In the genomic region with DNA sequence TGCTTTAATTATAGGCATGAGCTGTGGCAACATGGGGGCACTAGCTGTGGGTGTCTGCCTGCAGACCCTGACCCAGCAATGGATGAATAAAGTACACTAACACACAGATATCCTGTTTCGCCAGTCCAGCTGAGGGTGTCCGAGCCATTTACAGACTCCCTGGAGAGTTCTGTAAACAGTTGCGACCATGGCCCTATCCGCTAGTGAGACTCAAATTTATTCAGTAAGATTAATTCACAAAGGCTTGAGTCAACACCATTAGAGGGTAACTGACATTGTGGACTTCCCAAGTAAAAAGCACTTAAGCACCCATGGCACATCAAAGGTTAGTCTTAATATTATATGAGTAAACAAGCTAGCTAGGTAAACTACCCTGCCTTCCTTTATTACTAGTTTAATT, we compare ENCODE assay signal across 21 cellular contexts.
DNase-seq lines count a peak whose midpoint lies in the region; ATAC-seq, FAIRE-seq and TF ChIP-seq lines count a peak whose summit lies in the region.
"Had no signal": no experiment of that assay in that cellular context is flagged by ENCODE, and none has a peak within 500 bp of the region (broad histone marks: within the 10 kb centered on the region; RNA-seq: fewer than 3 reads in every experiment).

No MANE protein-coding gene starts in this region.

- H3K36me3 Mint-ChIP-seq in stimulated activated naive CD8-positive, alpha-beta T cell treated with anti-CD3 and anti-CD28 coated beads, Interleukin-15, Interleukin-2, amounts not matched to agents 100 ng/mL and 50 ng/mL, for 24 hours (ENCODE audit: low read depth): peaks cover 83% of the 10 kb centered on the region

- no peak overlapping the region for H3K4me3 Mint-ChIP-seq in stimulated activated naive CD8-positive, alpha-beta T cell treated with anti-CD3 and anti-CD28 coated beads, Interleukin-15, Interleukin-2, amounts not matched to agents 100 ng/mL and 50 ng/mL, for 24 hours
- no peak overlapping the region for H3K4me3 Mint-ChIP-seq in stimulated activated naive CD8-positive, alpha-beta T cell treated with anti-CD3 and anti-CD28 coated beads, Interleukin-15, amount 100 ng/mL, for 72 hours
- H3K4me3 Mint-ChIP-seq: activated CD8-positive, alpha-beta T cell treated with anti-CD3 and anti-CD28 coated beads, Interleukin-2, amount 10 ng/mL, durations not matched to agents 7 days and 5 days; activated naive CD8-positive, alpha-beta T cell; activated T-cell treated with anti-CD3 and anti-CD28 coated beads, Interleukin-2, amount 50 U/mL, for 4 hours; brain; CD4-positive, CD25-positive, alpha-beta regulatory T cell; WTC11 had no signal

- H3K9me2 ChIP-seq in SK-N-SH: no peaks in the 10 kb centered on the region

- no peak for DNase-seq in stimulated activated naive CD8-positive, alpha-beta T cell treated with anti-CD3 and anti-CD28 coated beads, Interleukin-15, amount 100 ng/mL, for 72 hours
- DNase-seq in NCI-H2196 (lab: John Stamatoyannopoulos, UW; ENCODE audit: unreplicated experiment) (peak; percentile 86), K562 (ENCODE audit: extremely low read depth in 1 of 4, low spot score in 3 of 4) (no peak), esophagus muscularis mucosa (ENCODE audit: extremely low spot score) (no peak), SK-N-SH (no peak), AG08395 (ENCODE audit: low spot score) (no peak)
- DNase-seq: ACHN; activated CD8-positive, alpha-beta T cell treated with anti-CD3 and anti-CD28 coated beads, Interleukin-2, amount 10 ng/mL, durations not matched to agents 7 days and 5 days; activated T-cell treated with anti-CD3 and anti-CD28 coated beads, Interleukin-2, amount 50 U/mL, for 4 hours; CD4-positive, CD25-positive, alpha-beta regulatory T cell; foreskin melanocyte; NCI-H187; T-helper 1 cell; tibial artery had no signal

- H3K4me3 ChIP-seq in K562 (no peak overlapping the region), esophagus muscularis mucosa (no peak overlapping the region), SK-N-SH (ENCODE audit: low read depth in 2 of 2, low read length in 1 of 2) (no peak overlapping the region)
- H3K4me3 ChIP-seq: right atrium auricular region, tibial artery had no signal

- ATAC-seq in stimulated activated naive CD8-positive, alpha-beta T cell treated with anti-CD3 and anti-CD28 coated beads, Interleukin-15, amount 100 ng/mL, for 72 hours: no peak
- ATAC-seq in K562: peak; percentile 8
- no peak for ATAC-seq in HG03520 (IDR thresholded peaks at IDR 0.05; ENCODE audit: unreplicated experiment)
- ATAC-seq: activated CD8-positive, alpha-beta T cell treated with anti-CD3 and anti-CD28 coated beads, Interleukin-2, amount 10 ng/mL, durations not matched to agents 7 days and 5 days; activated T-cell treated with anti-CD3 and anti-CD28 coated beads, Interleukin-2, amount 50 U/mL, for 4 hours; left lobe of liver; WTC11 had no signal

- no peaks in the 10 kb centered on the region for H4K20me1 ChIP-seq in K562 (replicated peaks; ENCODE audit: control insufficient read depth, insufficient read depth, low read length)
- H4K20me1 ChIP-seq in SK-N-SH (ENCODE audit: insufficient read depth): no peaks in the 10 kb centered on the region

- peaks cover 17% of the 10 kb centered on the region for H3F3A ChIP-seq in SK-N-SH (replicated peaks; ENCODE audit: insufficient read depth)

- H2AFZ ChIP-seq in K562 (ENCODE audit: low read depth, low read length): no peak overlapping the region
- H2AFZ ChIP-seq in SK-N-SH (ENCODE audit: low read depth): no peak overlapping the region

- H3K4me2 ChIP-seq in K562 (ENCODE audit: insufficient read depth, low read length) (no peak overlapping the region), SK-N-SH (no peak overlapping the region)

- no peaks in the 10 kb centered on the region for H3K9me3 Mint-ChIP-seq in stimulated activated naive CD8-positive, alpha-beta T cell treated with anti-CD3 and anti-CD28 coated beads, Interleukin-15, Interleukin-2, amounts not matched to agents 100 ng/mL and 50 ng/mL, for 24 hours
- no peaks in the 10 kb centered on the region for H3K9me3 Mint-ChIP-seq in stimulated activated naive CD8-positive, alpha-beta T cell treated with anti-CD3 and anti-CD28 coated beads, Interleukin-15, amount 100 ng/mL, for 72 hours
- H3K9me3 Mint-ChIP-seq: activated T-cell treated with anti-CD3 and anti-CD28 coated beads, Interleukin-2, amount 50 U/mL, for 4 hours; brain; CD4-positive, CD25-positive, alpha-beta regulatory T cell; WTC11 had no signal

- no peaks in the 10 kb centered on the region for H3K27me3 Mint-ChIP-seq in stimulated activated naive CD8-positive, alpha-beta T cell treated with anti-CD3 and anti-CD28 coated beads, Interleukin-15, Interleukin-2, amounts not matched to agents 100 ng/mL and 50 ng/mL, for 24 hours
- no peaks in the 10 kb centered on the region for H3K27me3 Mint-ChIP-seq in stimulated activated naive CD8-positive, alpha-beta T cell treated with anti-CD3 and anti-CD28 coated beads, Interleukin-15, amount 100 ng/mL, for 72 hours
- H3K27me3 Mint-ChIP-seq: activated naive CD8-positive, alpha-beta T cell; brain; CD4-positive, CD25-positive, alpha-beta regulatory T cell had no signal

- H3K4me1 ChIP-seq in K562 (replicated peaks in 1 of 2; ENCODE audit: control insufficient read depth in 2 of 2, insufficient read depth in 2 of 2, low read length in 2 of 2) (peaks cover 3 to 5% of the 10 kb centered on the region in 2 experiments; a peak in 3 of 5 replicates), esophagus muscularis mucosa (peaks cover under 1 to 18% (median 9%) of the 10 kb centered on the region in 4 donors), SK-N-SH (ENCODE audit: control insufficient read depth in 1 of 2, insufficient read depth in 2 of 2, low read depth in 1 of 2, low read length in 1 of 2) (no peaks in the 10 kb centered on the region; a peak in 1 of 4 replicates)

- TF ChIP-seq POLR2A in K562 (conservative IDR thresholded peaks at IDR 0.05) (no peak), esophagus muscularis mucosa (IDR thresholded peaks at IDR 0.05; ENCODE audit: low read depth) (no peak)

- H3K9ac ChIP-seq in K562 (ENCODE audit: insufficient read depth in 1 of 2, low read depth in 2 of 2, low read length in 2 of 2) (no peak overlapping the region), SK-N-SH (no peak overlapping the region)

- 96% methylated on average over 4 of the region's 4 CpGs for WGBS in K562 (ENCODE audit: insufficient coverage, low coverage, missing lambda C conversion rate)
- WGBS in esophagus muscularis mucosa: 100% methylated on average over 3 of the region's 4 CpGs
- WGBS in SK-N-SH (ENCODE audit: low lambda C conversion rate): 96% methylated on average over 4 of the region's 4 CpGs

- POLR2A ChIA-PET in K562 (lab: Yijun Ruan, JAX) (interaction anchor here (1.3 to 1.5 kb wide), 2 partner anchors 11 to 159 kb away, joined by 3 to 5 read pairs; no protein-coding TSS in a partner anchor), SK-N-SH (lab: Yijun Ruan, JAX) (interaction anchor here (0.6 kb wide), 1 partner anchor 1010 kb away, joined by 3 read pairs; no protein-coding TSS in a partner anchor)

- H3K36me3 ChIP-seq in K562 (ENCODE audit: control insufficient read depth, insufficient read depth, low read length) (peaks cover 71% of the 10 kb centered on the region), esophagus muscularis mucosa (peaks cover 6 to 66% (median 36%) of the 10 kb centered on the region in 4 donors), SK-N-SH (replicated peaks in 1 of 2; ENCODE audit: control insufficient read depth in 1 of 2, insufficient read depth in 2 of 2, low read length in 1 of 2) (peaks cover 66 to 68% of the 10 kb centered on the region in 2 experiments)

- TF ChIP-seq RAD21 in K562 (CRISPR knock-in tag; conservative IDR thresholded peaks at IDR 0.05 in 1 of 2, IDR thresholded peaks at IDR 0.05 in 1 of 2) (no peak), SK-N-SH (IDR thresholded peaks at IDR 0.05; ENCODE audit: low read length) (no peak)

- TF ChIP-seq EP300 in K562 (IDR thresholded peaks at IDR 0.05; ENCODE audit: low read length) (no peak), esophagus muscularis mucosa (IDR thresholded peaks at IDR 0.05) (no peak), SK-N-SH (IDR thresholded peaks at IDR 0.05; ENCODE audit: borderline replicate concordance in 1 of 2, low read depth in 1 of 2, low read length in 1 of 2) (no peak)

- CTCF ChIA-PET in K562 (lab: Yijun Ruan, JAX; ENCODE audit: low intra/inter-chr PET ratio): no interaction called here
- CTCF ChIA-PET in SK-N-SH (lab: Yijun Ruan, JAX): interaction anchor here (2.0 to 3.0 kb wide), 2 partner anchors 11 to 15 kb away, joined by 6 to 14 read pairs; no protein-coding TSS in a partner anchor

- TF ChIP-seq CTCF in K562 (IDR thresholded peaks at IDR 0.05 in 2 of 3, conservative IDR thresholded peaks at IDR 0.05 in 1 of 3; ENCODE audit: insufficient read depth in 2 of 3, low read depth in 1 of 3, low read length in 3 of 3) (no peak), esophagus muscularis mucosa (IDR thresholded peaks at IDR 0.05) (no peak), SK-N-SH (IDR thresholded peaks at IDR 0.05) (no peak)

- peaks cover 40% of the 10 kb centered on the region for H3K4me1 Mint-ChIP-seq in stimulated activated naive CD8-positive, alpha-beta T cell treated with anti-CD3 and anti-CD28 coated beads, Interleukin-15, Interleukin-2, amounts not matched to agents 100 ng/mL and 50 ng/mL, for 24 hours (ENCODE audit: low read depth)
- H3K4me1 Mint-ChIP-seq in stimulated activated naive CD8-positive, alpha-beta T cell treated with anti-CD3 and anti-CD28 coated beads, Interleukin-15, amount 100 ng/mL, for 72 hours: peaks cover 37% of the 10 kb centered on the region

- in situ Hi-C loops in K562 (cut with MboI): no loop called here

- FAIRE-seq in K562 (lab: Jason Lieb, UNC): no peak

- H3K27ac Mint-ChIP-seq in stimulated activated naive CD8-positive, alpha-beta T cell treated with anti-CD3 and anti-CD28 coated beads, Interleukin-15, Interleukin-2, amounts not matched to agents 100 ng/mL and 50 ng/mL, for 24 hours: peak overlapping the region; percentile 75
- peak overlapping the region in 1 of 2 donors; percentile 91 for H3K27ac Mint-ChIP-seq in stimulated activated naive CD8-positive, alpha-beta T cell treated with anti-CD3 and anti-CD28 coated beads, Interleukin-15, amount 100 ng/mL, for 72 hours

- H3K9me3 ChIP-seq in K562 (replicated peaks; ENCODE audit: control insufficient read depth, insufficient read depth, low read depth, low read length): no peaks in the 10 kb centered on the region
- no peaks in the 10 kb centered on the region for H3K9me3 ChIP-seq in esophagus muscularis mucosa
- H3K9me3 ChIP-seq in SK-N-SH: no peaks in the 10 kb centered on the region
- H3K9me3 ChIP-seq: right atrium auricular region, tibial artery had no signal

- intact Hi-C loops in K562 (cut with micrococcal nuclease): no loop called here
- intact Hi-C loops in esophagus muscularis mucosa (cut with DNase I): no loop called here

- no peaks in the 10 kb centered on the region for H3K9me1 ChIP-seq in K562 (ENCODE audit: control insufficient read depth, insufficient read depth, low read length)

- H3K27me3 ChIP-seq in K562 (ENCODE audit: control insufficient read depth in 2 of 2, insufficient read depth in 2 of 2, low read length in 2 of 2): no peaks in the 10 kb centered on the region
- H3K27me3 ChIP-seq in esophagus muscularis mucosa: no peaks in the 10 kb centered on the region
- H3K27me3 ChIP-seq in SK-N-SH (ENCODE audit: insufficient read depth): no peaks in the 10 kb centered on the region
- H3K27me3 ChIP-seq: right atrium auricular region, tibial artery had no signal

- no TSS peak for BruUV-seq in K562 (replicated peaks; lab: Mats Ljungman, UMichigan)

- H3K27ac ChIP-seq in K562 (ENCODE audit: extremely low read depth, low read depth, low read length) (no peak overlapping the region), esophagus muscularis mucosa (replicated peaks in 1 of 4) (no peak overlapping the region), SK-N-SH (ENCODE audit: low read depth in 2 of 2, low read length in 1 of 2) (no peak overlapping the region)
- H3K27ac ChIP-seq: right atrium auricular region, tibial artery had no signal

- H3K79me2 ChIP-seq in K562 (ENCODE audit: control insufficient read depth, insufficient read depth, low read length): no peaks in the 10 kb centered on the region
- peaks cover 6% of the 10 kb centered on the region; the same call in 1 of the 2 replicates for H3K79me2 ChIP-seq in SK-N-SH (ENCODE audit: insufficient read depth)
